ENCODE assay signal across 16 cellular contexts in genomic region chr4:6008092-6008551, GRCh38. TPM values are rescaled to one million over a fixed set of nuclear protein-coding genes. Genes with fewer than 3 reads are reported as not detected.
A peak's percentile ranks its signal among the peaks of the same experiment; 100 is the strongest.
DNase-seq lines count a peak whose midpoint lies in the region; ATAC-seq and TF ChIP-seq lines count a peak whose summit lies in the region.
"Had no signal": no experiment of that assay in that cellular context is flagged by ENCODE, and none has a peak within 500 bp of the region (broad histone marks: within the 10 kb centered on the region; RNA-seq: fewer than 3 reads in every experiment).

No MANE protein-coding gene starts in this region.

- no peak overlapping the region for H2AFZ ChIP-seq in neuronal stem cell (ENCODE audit: low read length)

- H3K36me3 ChIP-seq in neuronal stem cell (replicated peaks in 1 of 2; ENCODE audit: control insufficient read depth in 2 of 2, insufficient read depth in 2 of 2, low read length in 2 of 2) = no peaks in the 10 kb centered on the region

- no peak overlapping the region for H3K4ac ChIP-seq in neuronal stem cell (ENCODE audit: low read length)

- DNase-seq in DMS53 (lab: John Stamatoyannopoulos, UW) (peak; percentile 94), HFF-Myc (ENCODE audit: extremely low read depth, low read depth) (no peak), foreskin keratinocyte (no peak), neuronal stem cell (ENCODE audit: low spot score) (no peak), pons (ENCODE audit: low spot score) (no peak)
- no peak for DNase-seq in NK-92 treated with Interleukin-12 subunit alpha and Interleukin-12 subunit beta, amount 100 ng/mL, for 24 hours (lab: John Stamatoyannopoulos, UW)
- DNase-seq: activated CD4-positive, alpha-beta T cell treated with anti-CD3 and anti-CD28 coated beads for 48 hours; activated naive CD8-positive, alpha-beta T cell treated with anti-CD3 and anti-CD28 coated beads, Interleukin-2, amount 10 ng/mL, durations not matched to agents 7 days and 5 days; activated T-cell treated with anti-CD3 and anti-CD28 coated beads for 4 hours; kidney glomerular epithelial cell; mucosa of descending colon; NCI-H1436 treated with DMSO at 0.1 percent for 48 hours; NCI-H446; stimulated activated CD4-positive, alpha-beta T cell treated with anti-CD3 and anti-CD28 coated beads, Interleukin-4, amount 100 ng/mL, for 4 hours had no signal

- H3K4me1 ChIP-seq in foreskin keratinocyte (no peaks in the 10 kb centered on the region), neuronal stem cell (ENCODE audit: control insufficient read depth in 2 of 2, insufficient read depth in 1 of 2, low read depth in 1 of 2, low read length in 2 of 2) (no peaks in the 10 kb centered on the region)

- ATAC-seq in foreskin keratinocyte (peak; percentile 23), GM19351 (IDR thresholded peaks at IDR 0.05; ENCODE audit: unreplicated experiment) (no peak)
- ATAC-seq: mucosa of descending colon had no signal

- no peaks in the 10 kb centered on the region for H3K27me3 ChIP-seq in foreskin keratinocyte
- peaks cover 0 to 36% (median 21%) of the 10 kb centered on the region in 3 experiments for H3K27me3 ChIP-seq in neuronal stem cell (ENCODE audit: control insufficient read depth in 3 of 3, insufficient read depth in 3 of 3, low read depth in 1 of 3, low read length in 3 of 3)

- peak overlapping the region; percentile 8 for H3K9ac ChIP-seq in neuronal stem cell (ENCODE audit: low read depth, low read length, poor library complexity)

- no peak overlapping the region for H3K4me2 ChIP-seq in neuronal stem cell (ENCODE audit: insufficient read depth, low read length, poor library complexity, severe bottlenecking)

- no peak overlapping the region for H2BK15ac ChIP-seq in neuronal stem cell (ENCODE audit: low read length)

- no peak overlapping the region for H2BK120ac ChIP-seq in neuronal stem cell (ENCODE audit: low read depth, low read length)

- TF ChIP-seq CTCF in HFF-Myc (IDR thresholded peaks at IDR 0.05; ENCODE audit: low read depth, low read length, missing control alignments) (peak; percentile 3), foreskin keratinocyte (conservative IDR thresholded peaks at IDR 0.05) (no peak)

- H4K8ac ChIP-seq in neuronal stem cell (ENCODE audit: low read depth, low read length) = no peak overlapping the region

- H3K4me3 ChIP-seq in HFF-Myc (replicated peaks; ENCODE audit: low read depth, low read length) = no peak overlapping the region
- H3K4me3 ChIP-seq in neuronal stem cell (ENCODE audit: low read length in 2 of 2) = no peak overlapping the region
- H3K4me3 ChIP-seq: mucosa of descending colon had no signal

- H3K14ac ChIP-seq in neuronal stem cell (ENCODE audit: low read length) = no peak overlapping the region

- H2BK5ac ChIP-seq in neuronal stem cell (ENCODE audit: low read length) = no peak overlapping the region

- H3K9me3 ChIP-seq in neuronal stem cell (replicated peaks in 1 of 2; ENCODE audit: control insufficient read depth in 2 of 2, insufficient read depth in 1 of 2, low read depth in 1 of 2, low read length in 2 of 2) = peaks cover 0 to 5% of the 10 kb centered on the region in 2 donors
- H3K9me3 ChIP-seq: mucosa of descending colon had no signal

- no peaks in the 10 kb centered on the region for H3K79me1 ChIP-seq in neuronal stem cell (ENCODE audit: low read depth, low read length)

- no peak overlapping the region for H4K91ac ChIP-seq in neuronal stem cell (ENCODE audit: low read depth, low read length, poor library complexity)

- no peak overlapping the region for H2AK5ac ChIP-seq in neuronal stem cell (ENCODE audit: low read depth, low read length)

- H3K27ac ChIP-seq in foreskin keratinocyte (no peak overlapping the region), neuronal stem cell (replicated peaks; ENCODE audit: low read length) (no peak overlapping the region)
- H3K27ac ChIP-seq: C4-2B had no signal

- no peak overlapping the region for H2BK12ac ChIP-seq in neuronal stem cell (ENCODE audit: low read length)

- H3K23ac ChIP-seq in neuronal stem cell (ENCODE audit: low read depth, low read length, poor library complexity) = no peak overlapping the region

- no CpG with 5 or more reads among the region's 54 CpGs for WGBS in neuronal stem cell (ENCODE audit: extremely low coverage in 2 of 2, insufficient read length in 2 of 2, insufficient replicate concordance in 1 of 2), 2 donors

- H3K18ac ChIP-seq in neuronal stem cell (ENCODE audit: low read length) = peak overlapping the region; percentile 57

RNA-seq across cellular contexts. Expression of gene C4orf50, which starts 10.1 kb away (rescaled TPM):
- total RNA-seq in foreskin keratinocyte = not detected in 2 replicates
- polyA plus RNA-seq in foreskin keratinocyte = not detected in 2 replicates
- 0.01 TPM for polyA plus RNA-seq in neuronal stem cell (2013, experiment 1 of 2)
- 0.01 TPM for polyA plus RNA-seq in neuronal stem cell (2013, experiment 2 of 2)
